ENCODE assay signal across 10 cellular contexts in genomic region chr2:44964704-44965343, GRCh38. TPM values are rescaled to one million over a fixed set of nuclear protein-coding genes. Genes with fewer than 3 reads are reported as not detected.
DNase-seq lines count a peak whose midpoint lies in the region; ATAC-seq and TF ChIP-seq lines count a peak whose summit lies in the region.
"Had no signal": no experiment of that assay in that cellular context is flagged by ENCODE, and none has a peak within 500 bp of the region (broad histone marks: within the 10 kb centered on the region; RNA-seq: fewer than 3 reads in every experiment).

No MANE protein-coding gene starts in this region.

- H3K27ac ChIP-seq in brain microvascular endothelial cell = no peak overlapping the region

- no peak overlapping the region for H3K4me3 ChIP-seq in brain microvascular endothelial cell (ENCODE audit: low read depth, low read length)

- H3K27ac Mint-ChIP-seq in stimulated activated naive CD8-positive, alpha-beta T cell treated with anti-CD3 and anti-CD28 coated beads, Interleukin-15, amount 100 ng/mL, for 72 hours = no peak overlapping the region

- no peaks in the 10 kb centered on the region for H3K9me3 Mint-ChIP-seq in stimulated activated naive CD8-positive, alpha-beta T cell treated with anti-CD3 and anti-CD28 coated beads, Interleukin-15, amount 100 ng/mL, for 72 hours

- H3K27me3 Mint-ChIP-seq in stimulated activated naive CD8-positive, alpha-beta T cell treated with anti-CD3 and anti-CD28 coated beads, Interleukin-15, amount 100 ng/mL, for 72 hours = peaks cover 55% of the 10 kb centered on the region

- DNase-seq in NCI-H1436 (lab: John Stamatoyannopoulos, UW) (peak; percentile 12), NCI-H1436 treated with DMSO at 0.1 percent for 48 hours (lab: John Stamatoyannopoulos, UW) (no peak), NCI-H146 (lab: John Stamatoyannopoulos, UW) (peak; percentile 96), brain microvascular endothelial cell (no peak), renal cortical epithelial cell (ENCODE audit: low read depth) (peak; percentile 45), OCI-M1 (lab: John Stamatoyannopoulos, UW) (no peak)
- no peak for DNase-seq in stimulated activated naive CD8-positive, alpha-beta T cell treated with anti-CD3 and anti-CD28 coated beads, Interleukin-15, amount 100 ng/mL, for 72 hours
- DNase-seq: stimulated activated naive CD4-positive, alpha-beta T cell had no signal

- ATAC-seq in HG03159 (IDR thresholded peaks at IDR 0.05; ENCODE audit: unreplicated experiment) = no peak
- no peak for ATAC-seq in stimulated activated naive CD8-positive, alpha-beta T cell treated with anti-CD3 and anti-CD28 coated beads, Interleukin-15, amount 100 ng/mL, for 72 hours

- no peaks in the 10 kb centered on the region for H3K27me3 ChIP-seq in brain microvascular endothelial cell (replicated peaks)

- H3K4me3 Mint-ChIP-seq in stimulated activated naive CD8-positive, alpha-beta T cell treated with anti-CD3 and anti-CD28 coated beads, Interleukin-15, amount 100 ng/mL, for 72 hours = no peak overlapping the region

- no peaks in the 10 kb centered on the region for H3K4me1 Mint-ChIP-seq in stimulated activated naive CD8-positive, alpha-beta T cell treated with anti-CD3 and anti-CD28 coated beads, Interleukin-15, amount 100 ng/mL, for 72 hours

- H3K36me3 ChIP-seq in brain microvascular endothelial cell (replicated peaks) = no peaks in the 10 kb centered on the region

- peak; percentile 56 for TF ChIP-seq CTCF in brain microvascular endothelial cell (IDR thresholded peaks at IDR 0.05; ENCODE audit: low read depth, low read length, missing control alignments)

- in situ Hi-C loops in brain microvascular endothelial cell (cut with HindIII; ENCODE audit: low pct_ligation_motif_present, low sequenced_read_pairs) = no loop called here

RNA-seq across cellular contexts. Expression of gene SIX3, which starts 23.3 kb away (rescaled TPM):
- not detected in 2 replicates for total RNA-seq in renal cortical epithelial cell
- total RNA-seq: A172 had no signal

RNA-seq across cellular contexts. Expression of gene SIX2, which starts 44.4 kb away (rescaled TPM):
- total RNA-seq in renal cortical epithelial cell = 0.05 and 0.35 TPM in 2 replicates
- total RNA-seq: A172 had no signal

Comparison
In these comparisons a context has a peak if more than half of its experiments do, and no peak if none do; other contexts are left out.
1. DNase-seq: peak in NCI-H1436 (single experiment), NCI-H146 (single experiment) and renal cortical epithelial cell (single experiment); none in NCI-H1436 treated with DMSO at 0.1 percent for 48 hours (single experiment), brain microvascular endothelial cell (single experiment), OCI-M1 (single experiment) and stimulated activated naive CD8-positive, alpha-beta T cell treated with anti-CD3 and anti-CD28 coated beads, Interleukin-15, amount 100 ng/mL, for 72 hours (0 of 2).